Comparison of ENCODE assay signal across 22 cellular contexts in genomic region chr16:81163671-81164070, GRCh38.
"Had no signal": no experiment of that assay in that cellular context is flagged by ENCODE, and none has a peak within 500 bp of the region (broad histone marks: within the 10 kb centered on the region; RNA-seq: fewer than 3 reads in every experiment).

No MANE protein-coding gene starts in this region.

- H3K4me3 ChIP-seq: esophagus squamous epithelium, heart right ventricle, lung, testis, tibial artery, upper lobe of left lung had no signal

- ATAC-seq: effector memory CD8-positive, alpha-beta T cell; natural killer cell treated with Interleukin-12 subunit alpha and Interleukin-12 subunit beta and Interleukin-15 and Interleukin-18, amount 100 ng/mL, for 72 hours; sciatic nerve; stimulated activated memory B cell treated with anti-CD40 and anti-IgM and Interleukin-4, amounts not matched to agents 10 μg/mL and 1 μg/mL and 100 μg/mL, for 72 hours; stimulated activated naive CD8-positive, alpha-beta T cell treated with anti-CD3 and anti-CD28 coated beads, Interleukin-15, Interleukin-2, amounts not matched to agents 100 U/mL and 50 U/mL, for 24 hours had no signal

- H3K4me1 ChIP-seq: esophagus squamous epithelium, parathyroid adenoma, testis, upper lobe of left lung had no signal

- H3K36me3 ChIP-seq: esophagus squamous epithelium, neutrophil, tibial artery, upper lobe of left lung had no signal

- H3K27me3 ChIP-seq: esophagus squamous epithelium, heart right ventricle, neutrophil, testis, tibial artery, upper lobe of left lung had no signal

- H3K9ac ChIP-seq: parathyroid adenoma had no signal

- DNase-seq: cortex of kidney; effector memory CD8-positive, alpha-beta T cell; erythroblast; esophagus squamous epithelium; foreskin melanocyte; glutamatergic neuron; heart right ventricle; hypothalamus; immature natural killer cell; stimulated activated CD4-positive, alpha-beta T cell treated with anti-CD3 and anti-CD28 coated beads, Interleukin-2, amount 100 ng/mL, for 24 hours; stimulated activated CD4-positive, alpha-beta T cell treated with anti-CD3 and anti-CD28 coated beads, Interleukin-4, amount 100 ng/mL, for 4 hours; stimulated activated naive CD8-positive, alpha-beta T cell treated with anti-CD3 and anti-CD28 coated beads, Interleukin-15, Interleukin-2, amounts not matched to agents 100 U/mL and 50 U/mL, for 24 hours; substantia nigra; testis; tibial artery; upper lobe of left lung had no signal

- H3K27ac ChIP-seq: esophagus squamous epithelium, heart right ventricle, neutrophil, parathyroid adenoma, testis, tibial artery, upper lobe of left lung had no signal

- H3K79me2 ChIP-seq: parathyroid adenoma had no signal

- H3K9me3 ChIP-seq: esophagus squamous epithelium, neutrophil, testis, tibial artery, upper lobe of left lung had no signal

- H2AFZ ChIP-seq: parathyroid adenoma had no signal
